In the genomic region with DNA sequence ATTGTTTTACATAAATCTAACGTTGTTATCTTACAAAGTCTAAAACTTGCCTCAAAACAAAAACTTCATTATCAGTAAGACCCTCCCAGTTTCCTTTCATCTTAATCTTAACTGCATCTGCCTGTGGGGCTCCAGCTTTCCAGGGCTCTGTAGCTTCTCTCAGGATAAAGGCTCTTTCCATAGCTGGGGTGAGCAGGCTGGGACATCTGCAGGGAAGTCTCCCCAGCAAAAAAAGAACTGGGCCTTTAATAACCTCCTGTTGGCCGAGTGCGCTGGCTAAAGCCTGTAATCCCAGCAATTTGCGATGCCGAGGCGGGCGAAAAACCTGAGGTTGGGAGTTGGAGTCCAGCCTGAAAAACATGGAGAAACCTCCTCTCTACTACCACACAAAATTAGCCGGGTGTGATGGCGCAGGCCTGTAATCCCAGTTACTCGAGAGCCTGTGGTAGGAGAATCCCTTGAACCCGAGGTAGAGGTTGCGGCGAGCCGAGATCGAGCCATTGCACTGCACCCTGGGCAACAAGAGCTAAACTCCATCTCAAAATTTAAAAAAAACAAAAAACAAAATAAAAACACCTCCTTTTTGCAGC, we compare ENCODE assay signal across 10 cellular contexts.
DNase-seq lines count a peak whose midpoint lies in the region; TF ChIP-seq lines count a peak whose summit lies in the region.
"Had no signal": no experiment of that assay in that cellular context is flagged by ENCODE, and none has a peak within 500 bp of the region (broad histone marks: within the 10 kb centered on the region; RNA-seq: fewer than 3 reads in every experiment).

No MANE protein-coding gene starts in this region.

- H3K4me1 ChIP-seq in mesenchymal stem cell (ENCODE audit: control insufficient read depth, insufficient read depth, low read depth, low read length): no peaks in the 10 kb centered on the region
- H3K4me1 ChIP-seq in suprapubic skin: peaks cover 4% of the 10 kb centered on the region
- H3K4me1 ChIP-seq: A549 had no signal

- H4K8ac ChIP-seq in mesenchymal stem cell (ENCODE audit: low read length): no peak overlapping the region

- H3K27ac ChIP-seq in cingulate gyrus (ENCODE audit: low read depth, low read length): peak overlapping the region; percentile 77
- no peak overlapping the region for H3K27ac ChIP-seq in mesenchymal stem cell (ENCODE audit: low read length, poor library complexity, severe bottlenecking)
- H3K27ac ChIP-seq in suprapubic skin: peak overlapping the region; percentile 93
- H3K27ac ChIP-seq: A549 had no signal

- H3K27me3 ChIP-seq in mesenchymal stem cell (ENCODE audit: control insufficient read depth in 1 of 2, insufficient read depth in 1 of 2, low read length in 2 of 2): no peaks in the 10 kb centered on the region
- no peaks in the 10 kb centered on the region for H3K27me3 ChIP-seq in suprapubic skin

- H3K27ac Mint-ChIP-seq in activated CD4-positive, alpha-beta T cell treated with anti-CD3 and anti-CD28 coated beads, Interleukin-2, amount 10 ng/mL, durations not matched to agents 24 days and 14 days: no peak overlapping the region

- peaks cover 2% of the 10 kb centered on the region for H3K79me1 ChIP-seq in mesenchymal stem cell (replicated peaks; ENCODE audit: low read length, poor library complexity, severe bottlenecking)

- TF ChIP-seq POLR2A in suprapubic skin (IDR thresholded peaks at IDR 0.05): no peak

- no peak overlapping the region for H2AFZ ChIP-seq in mesenchymal stem cell (ENCODE audit: low read depth, low read length)

- no peak overlapping the region for H4K91ac ChIP-seq in mesenchymal stem cell (ENCODE audit: low read length)

- H3K36me3 ChIP-seq in mesenchymal stem cell (ENCODE audit: control insufficient read depth in 1 of 2, insufficient read depth in 2 of 2, low read depth in 1 of 2, low read length in 2 of 2) (peaks cover 6 to 8% of the 10 kb centered on the region in 2 experiments), suprapubic skin (no peaks in the 10 kb centered on the region)

- H3K23ac ChIP-seq in mesenchymal stem cell (ENCODE audit: low read length in 2 of 2): no peak overlapping the region

- H3K9ac ChIP-seq in mesenchymal stem cell (ENCODE audit: low read length): peak overlapping the region; percentile 99

- TF ChIP-seq EP300 in suprapubic skin (IDR thresholded peaks at IDR 0.05): no peak

- no peak for DNase-seq in activated CD4-positive, alpha-beta T cell treated with anti-CD3 and anti-CD28 coated beads, Interleukin-2, amount 10 ng/mL, durations not matched to agents 24 days and 14 days
- DNase-seq in activated CD4-positive, alpha-beta T cell treated with anti-CD3 and anti-CD28 coated beads, Interleukin-2, amount 50 U/mL, for 48 hours: no peak
- DNase-seq in mesenchymal stem cell (peak; percentile 3), suprapubic skin (ENCODE audit: low spot score in 2 of 2) (peak in 1 of 2 donors; percentile 57), GM10266 (ENCODE audit: extremely low spot score) (no peak), AML-193 (lab: John Stamatoyannopoulos, UW) (no peak), HUDEP-2 (lab: John Stamatoyannopoulos, UW; ENCODE audit: unreplicated experiment in 76 of 76) (no peak)
- DNase-seq: SHP77 had no signal

- peaks cover 41% of the 10 kb centered on the region for H3K36me3 Mint-ChIP-seq in activated CD4-positive, alpha-beta T cell treated with anti-CD3 and anti-CD28 coated beads, Interleukin-2, amount 10 ng/mL, durations not matched to agents 24 days and 14 days (ENCODE audit: low read depth)

- peak overlapping the region; percentile 97 for H3K4me3 Mint-ChIP-seq in activated CD4-positive, alpha-beta T cell treated with anti-CD3 and anti-CD28 coated beads, Interleukin-2, amount 10 ng/mL, durations not matched to agents 24 days and 14 days

- H3K14ac ChIP-seq in mesenchymal stem cell (ENCODE audit: low read length in 2 of 2): no peak overlapping the region

- 65% methylated on average over 15 of the region's 15 CpGs for WGBS in mesenchymal stem cell
- 75% methylated on average over 15 of the region's 15 CpGs for WGBS in suprapubic skin

- H2BK120ac ChIP-seq in mesenchymal stem cell (ENCODE audit: low read depth, low read length): no peak overlapping the region

- no peaks in the 10 kb centered on the region for H3K27me3 Mint-ChIP-seq in activated CD4-positive, alpha-beta T cell treated with anti-CD3 and anti-CD28 coated beads, Interleukin-2, amount 10 ng/mL, durations not matched to agents 24 days and 14 days

- H3K9me3 ChIP-seq in mesenchymal stem cell (ENCODE audit: control insufficient read depth, low read length) (peaks cover 36% of the 10 kb centered on the region), suprapubic skin (no peaks in the 10 kb centered on the region)
- H3K9me3 ChIP-seq: A549 had no signal

- TF ChIP-seq CTCF in suprapubic skin (IDR thresholded peaks at IDR 0.05): no peak
- no peak for TF ChIP-seq CTCF in GM10266 (IDR thresholded peaks at IDR 0.05; ENCODE audit: control insufficient read depth, insufficient read depth, low read depth, missing control alignments)

- no peak overlapping the region for H2BK5ac ChIP-seq in mesenchymal stem cell (ENCODE audit: low read depth, low read length, poor library complexity, severe bottlenecking)

- intact Hi-C loops in activated CD4-positive, alpha-beta T cell treated with anti-CD3 and anti-CD28 coated beads, Interleukin-2, amount 10 ng/mL, durations not matched to agents 24 days and 14 days (cut with micrococcal nuclease): loop anchor here (5.0 to 10.0 kb wide), 2 partner anchors 355 to 758 kb away; partner anchors contain the start of genes ATP13A1, ZNF101 and ZNF66

- H2BK15ac ChIP-seq in mesenchymal stem cell (ENCODE audit: low read depth, poor library complexity, severe bottlenecking): no peak overlapping the region

- H3K18ac ChIP-seq in mesenchymal stem cell (ENCODE audit: low read depth in 1 of 2, low read length in 2 of 2): no peak overlapping the region

- no peak overlapping the region for H2BK12ac ChIP-seq in mesenchymal stem cell (ENCODE audit: low read length in 2 of 2)

- H2AK5ac ChIP-seq in mesenchymal stem cell (ENCODE audit: low read length, severe bottlenecking): no peak overlapping the region

- H3K4me3 ChIP-seq in mesenchymal stem cell (ENCODE audit: insufficient read depth in 1 of 2, low read depth in 1 of 2, low read length in 2 of 2): peak overlapping the region in 1 of 2 experiments; percentile 87
- peak overlapping the region; percentile 65 for H3K4me3 ChIP-seq in suprapubic skin
- H3K4me3 ChIP-seq: A549 had no signal

- peaks cover 3% of the 10 kb centered on the region for H3K4me1 Mint-ChIP-seq in activated CD4-positive, alpha-beta T cell treated with anti-CD3 and anti-CD28 coated beads, Interleukin-2, amount 10 ng/mL, durations not matched to agents 24 days and 14 days

- no peak overlapping the region for H3K4ac ChIP-seq in mesenchymal stem cell (ENCODE audit: low read depth in 1 of 2, low read length in 2 of 2)

- H3K4me2 ChIP-seq in mesenchymal stem cell (ENCODE audit: low read length, poor library complexity, severe bottlenecking): no peak overlapping the region
- H3K4me2 ChIP-seq: A549 had no signal

- peaks cover 8% of the 10 kb centered on the region for H3K9me3 Mint-ChIP-seq in activated CD4-positive, alpha-beta T cell treated with anti-CD3 and anti-CD28 coated beads, Interleukin-2, amount 10 ng/mL, durations not matched to agents 24 days and 14 days
